ENCODE assay signal across 8 cellular contexts in the genomic region with DNA sequence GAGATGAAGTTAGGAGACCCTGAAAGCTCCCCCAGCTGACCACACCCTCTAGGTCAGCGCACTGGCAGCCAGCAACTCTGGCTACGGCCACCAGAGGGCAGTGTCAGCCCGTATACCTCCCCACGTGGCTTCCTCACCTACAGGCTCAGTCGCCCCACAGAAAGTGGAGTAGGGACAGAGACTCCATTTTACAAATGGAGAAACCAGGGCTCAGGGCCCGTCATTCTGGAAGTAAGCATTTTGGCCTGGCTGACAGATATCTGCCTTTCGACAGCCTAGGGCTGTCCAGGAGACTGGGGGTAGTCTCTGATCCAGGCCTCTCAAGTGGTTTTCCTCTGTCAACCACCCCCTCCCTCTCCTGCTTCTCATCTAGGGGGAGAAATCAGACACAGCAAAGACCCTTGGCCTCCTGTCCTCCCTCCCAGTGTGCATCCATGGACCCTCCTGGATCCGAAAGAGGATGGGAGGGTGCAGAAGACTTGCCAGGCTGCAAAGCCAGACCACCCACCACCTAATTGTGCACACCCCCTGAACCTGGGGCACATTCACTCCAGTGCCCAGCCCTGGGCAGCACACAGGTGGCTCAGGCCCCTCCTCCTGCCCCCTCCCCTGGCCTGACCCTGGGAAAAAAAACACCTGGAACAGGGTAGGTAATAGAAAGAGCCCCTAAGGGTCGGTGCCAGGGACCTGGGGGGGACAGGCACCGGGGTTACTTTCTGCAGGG. TPM values are rescaled to one million over a fixed set of nuclear protein-coding genes. Genes with fewer than 3 reads are reported as not detected.
A peak's percentile ranks its signal among the peaks of the same experiment; 100 is the strongest.
DNase-seq lines count a peak whose midpoint lies in the region; ATAC-seq and TF ChIP-seq lines count a peak whose summit lies in the region.

No MANE protein-coding gene starts in this region.

- peaks cover 14% of the 10 kb centered on the region for H3K27me3 ChIP-seq in DOHH2 (ENCODE audit: control insufficient read depth, low read length)

- peak; percentile 51 for ATAC-seq in HG03521 (IDR thresholded peaks at IDR 0.05; ENCODE audit: unreplicated experiment)
- no peak for ATAC-seq in HG02571 (IDR thresholded peaks at IDR 0.05; ENCODE audit: unreplicated experiment)

- H3K27ac ChIP-seq in DOHH2 (ENCODE audit: low read depth, low read length): no peak overlapping the region

- CTCF ChIA-PET in activated CD4-positive, alpha-beta memory T cell treated with anti-CD3 and anti-CD28 coated beads for 36 hours (lab: Charles Lee): interaction anchor here (0.6 to 4.7 kb wide), 16 partner anchors 11 to 227 kb away, joined by 3 to 65 read pairs (median 4); partner anchors contain the start of genes FKBP10, JUP and P3H4

- intact Hi-C loops in activated CD4-positive, alpha-beta memory T cell treated with anti-CD3 and anti-CD28 coated beads for 36 hours (cut with micrococcal nuclease): loop anchor here (1.0 to 5.0 kb wide), 2 partner anchors 63 to 149 kb away; no protein-coding TSS in a partner anchor

- no peaks in the 10 kb centered on the region for H3K9me3 ChIP-seq in DOHH2 (ENCODE audit: control insufficient read depth, insufficient read depth, low read length)

- H3K4me1 ChIP-seq in DOHH2 (ENCODE audit: control insufficient read depth, low read length): peaks cover 5% of the 10 kb centered on the region

- H3K4me1 Mint-ChIP-seq in activated CD4-positive, alpha-beta memory T cell treated with anti-CD3 and anti-CD28 coated beads for 36 hours (ENCODE audit: low read depth): peaks cover 5% of the 10 kb centered on the region

- POLR2A ChIA-PET in activated CD4-positive, alpha-beta memory T cell treated with anti-CD3 and anti-CD28 coated beads for 36 hours (lab: Charles Lee): no interaction called here

- no peak overlapping the region for H3K4me3 ChIP-seq in DOHH2 (ENCODE audit: low read length)

- H3K36me3 ChIP-seq in DOHH2 (ENCODE audit: control insufficient read depth, low read length): no peaks in the 10 kb centered on the region

- H3K9me3 Mint-ChIP-seq in activated CD4-positive, alpha-beta memory T cell treated with anti-CD3 and anti-CD28 coated beads for 36 hours: no peaks in the 10 kb centered on the region

- no peaks in the 10 kb centered on the region for H3K79me2 ChIP-seq in DOHH2 (ENCODE audit: control insufficient read depth, low read length)

- peaks cover 28% of the 10 kb centered on the region for H3K27me3 Mint-ChIP-seq in activated CD4-positive, alpha-beta memory T cell treated with anti-CD3 and anti-CD28 coated beads for 36 hours

- no peaks in the 10 kb centered on the region for H3F3A ChIP-seq in DOHH2 (ENCODE audit: control insufficient read depth, insufficient read depth)

- no peak overlapping the region for H3K4me2 ChIP-seq in DOHH2 (ENCODE audit: low read length)

- H3K4me3 Mint-ChIP-seq in activated CD4-positive, alpha-beta memory T cell treated with anti-CD3 and anti-CD28 coated beads for 36 hours: no peak overlapping the region

- no peaks in the 10 kb centered on the region for H3K36me3 Mint-ChIP-seq in activated CD4-positive, alpha-beta memory T cell treated with anti-CD3 and anti-CD28 coated beads for 36 hours

- H3K9me2 ChIP-seq in DOHH2 (replicated peaks; ENCODE audit: control insufficient read depth, low read length): no peaks in the 10 kb centered on the region

- H3K27ac Mint-ChIP-seq in activated CD4-positive, alpha-beta memory T cell treated with anti-CD3 and anti-CD28 coated beads for 36 hours: no peak overlapping the region

- H4K20me1 ChIP-seq in DOHH2 (ENCODE audit: control insufficient read depth, insufficient read depth, low read depth, low read length): no peaks in the 10 kb centered on the region

- DNase-seq in NCI-H82 treated with DMSO at 0.1 percent for 48 hours (lab: John Stamatoyannopoulos, UW; ENCODE audit: unreplicated experiment) (peak; percentile 79), medulla oblongata (ENCODE audit: extremely low spot score) (peak; percentile 77)
- DNase-seq in activated CD4-positive, alpha-beta memory T cell treated with anti-CD3 and anti-CD28 coated beads for 36 hours: peak; percentile 89
- peak; percentile 68 for DNase-seq in effector CD4-positive, alpha-beta T cell
- peak; percentile 41 for DNase-seq in stimulated activated CD8-positive, alpha-beta memory T cell treated with anti-CD3 and anti-CD28 coated beads, Interleukin-12 subunit alpha, Interleukin-12 subunit beta, amount 100 ng/mL, for 24 hours (ENCODE audit: extremely low read depth)

- TF ChIP-seq CTCF in DOHH2 (IDR thresholded peaks at IDR 0.05; ENCODE audit: low read depth, low read length, poor library complexity, severe bottlenecking): peak; percentile 95

RNA-seq across cellular contexts. Expression of gene HAP1, which starts 3.8 kb away (rescaled TPM):
- total RNA-seq in activated CD4-positive, alpha-beta memory T cell treated with anti-CD3 and anti-CD28 coated beads for 36 hours: not detected

RNA-seq across cellular contexts. Expression of gene GAST, which starts 26.1 kb away (rescaled TPM):
- not detected for total RNA-seq in activated CD4-positive, alpha-beta memory T cell treated with anti-CD3 and anti-CD28 coated beads for 36 hours

RNA-seq across cellular contexts. Expression of gene JUP, which starts 48.3 kb away (rescaled TPM):
- under 1 TPM; 0.12 to 0.29 TPM for total RNA-seq in activated CD4-positive, alpha-beta memory T cell treated with anti-CD3 and anti-CD28 coated beads for 36 hours

RNA-seq across cellular contexts. Expression of gene EIF1, which starts 49.6 kb away (rescaled TPM):
- 1,000 to 10,000 TPM; 1,052 to 1,072 TPM for total RNA-seq in activated CD4-positive, alpha-beta memory T cell treated with anti-CD3 and anti-CD28 coated beads for 36 hours
